26 cellular contexts compared by ENCODE assay signal in genomic region chrX:134758652-134759051, GRCh38. TPM values are rescaled to one million over a fixed set of nuclear protein-coding genes. Genes with fewer than 3 reads are reported as not detected.
A peak's percentile ranks its signal among the peaks of the same experiment; 100 is the strongest.
DNase-seq lines count a peak whose midpoint lies in the region; ATAC-seq, FAIRE-seq and TF ChIP-seq lines count a peak whose summit lies in the region.
"Had no signal": no experiment of that assay in that cellular context is flagged by ENCODE, and none has a peak within 500 bp of the region (broad histone marks: within the 10 kb centered on the region; RNA-seq: fewer than 3 reads in every experiment).

No MANE protein-coding gene starts in this region.

- H3K27ac ChIP-seq in HEK293 (ENCODE audit: extremely low read depth, low read depth, low read length) (no peak overlapping the region), small intestine (ENCODE audit: low read depth in 1 of 2, low read length in 1 of 2) (no peak overlapping the region)
- H3K27ac ChIP-seq: BLaER1 treated with 17β-estradiol and CSF1 and Interleukin-3, amounts not matched to agents 10 nM and 100 nM; C4-2B had no signal

- H3K4me3 ChIP-seq in HEK293 (ENCODE audit: low read depth, low read length) (no peak overlapping the region), small intestine (ENCODE audit: low read depth in 1 of 2, low read length in 2 of 2) (no peak overlapping the region)
- H3K4me3 ChIP-seq: BLaER1 treated with 17β-estradiol and CSF1 and Interleukin-3, amounts not matched to agents 10 nM and 100 nM had no signal

- POLR2A ChIA-PET in HEK293 (lab: Yijun Ruan, JAX), result no interaction called here

- no peak for DNase-seq in D721Med (ENCODE audit: insufficient read length, low spot score)
- no peak for DNase-seq in small intestine
- no peak for DNase-seq in SKM-1 (lab: John Stamatoyannopoulos, UW; ENCODE audit: unreplicated experiment)
- DNase-seq in NCI-H82 (lab: John Stamatoyannopoulos, UW), result no peak
- DNase-seq: 8988T; AML-193; Caco-2; Calu3; CD4-positive, alpha-beta T cell; CD8-positive, alpha-beta T cell; DMS 273 treated with DMSO at 0.1 percent for 48 hours; DMS153; DMS53; DMS79; DND-41; EL; GF-D8 had no signal

- CTCF ChIA-PET in HEK293 (lab: Yijun Ruan, JAX), result interaction anchor here (0.6 kb wide), 1 partner anchor 307 kb away, joined by 3 read pairs; no protein-coding TSS in a partner anchor

- H3K27me3 ChIP-seq in small intestine (ENCODE audit: control insufficient read depth in 2 of 2, insufficient read depth in 2 of 2, low read length in 2 of 2), result no peaks in the 10 kb centered on the region

- no peaks in the 10 kb centered on the region; the same call in 1 of the 2 replicates for H3K9me3 ChIP-seq in HEK293 (ENCODE audit: control insufficient read depth, insufficient read depth, low read depth, low read length)
- no peaks in the 10 kb centered on the region for H3K9me3 ChIP-seq in small intestine (ENCODE audit: control insufficient read depth, low read depth)
- H3K9me3 ChIP-seq: Caco-2 had no signal

- ATAC-seq in HG02970 (IDR thresholded peaks at IDR 0.05; ENCODE audit: low FRiP score, unreplicated experiment) (no peak), HG02852 (IDR thresholded peaks at IDR 0.05; ENCODE audit: unreplicated experiment) (no peak)
- ATAC-seq: CD8-positive, alpha-beta T cell had no signal

- H3K36me3 ChIP-seq in HEK293 (ENCODE audit: control insufficient read depth in 2 of 2, insufficient read depth in 1 of 2, low read length in 2 of 2) (no peaks in the 10 kb centered on the region), small intestine (ENCODE audit: control insufficient read depth in 2 of 2, insufficient read depth in 2 of 2, low read length in 2 of 2) (no peaks in the 10 kb centered on the region)
- H3K36me3 ChIP-seq: BLaER1 treated with 17β-estradiol and CSF1 and Interleukin-3, amounts not matched to agents 10 nM and 100 nM had no signal

- TF ChIP-seq CTCF in D721Med (IDR thresholded peaks at IDR 0.05; ENCODE audit: insufficient read depth, missing control alignments), result no peak
- no peak for TF ChIP-seq CTCF in HEK293 (tag by site-specific recombination; IDR thresholded peaks at IDR 0.05)

- FAIRE-seq in D721Med (lab: Jason Lieb, UNC), result peak; percentile 78
- peak; percentile 82 for FAIRE-seq in colon (lab: Jason Lieb, UNC)
- FAIRE-seq in small intestine (lab: Jason Lieb, UNC), result peak; percentile 64
- FAIRE-seq: A204.1, GM12891, GM19239 had no signal

- no peaks in the 10 kb centered on the region for H3K4me1 ChIP-seq in HEK293 (ENCODE audit: control insufficient read depth, insufficient read depth, low read length)
- no peaks in the 10 kb centered on the region for H3K4me1 ChIP-seq in small intestine (ENCODE audit: control insufficient read depth in 2 of 2, insufficient read depth in 1 of 2, low read depth in 1 of 2, low read length in 1 of 2)
- H3K4me1 ChIP-seq: BLaER1 treated with 17β-estradiol and CSF1 and Interleukin-3, amounts not matched to agents 10 nM and 100 nM; Caco-2 had no signal

- 96 to 100% (median 97%) methylated on average over 1 of the region's 1 CpG for WGBS in small intestine, 3 donors

TF ChIP-seq in HEK293, 187 proteins besides CTCF, POLR2A, EP300 and RAD21:
- no peak for TF ChIP-seq ZNF792 (tag by site-specific recombination; IDR thresholded peaks at IDR 0.05)
- no peak for TF ChIP-seq ZNF610 (tag by site-specific recombination; IDR thresholded peaks at IDR 0.05; ENCODE audit: borderline replicate concordance)
- no peak for TF ChIP-seq ZBTB44 (tag by site-specific recombination; IDR thresholded peaks at IDR 0.05)
- no peak for TF ChIP-seq ZNF707 (tag by site-specific recombination; IDR thresholded peaks at IDR 0.05)
- peak; percentile 81 for TF ChIP-seq SCRT2 (tag by site-specific recombination; IDR thresholded peaks at IDR 0.05)
- no peak for TF ChIP-seq ZNF530 (tag by site-specific recombination; IDR thresholded peaks at IDR 0.05; ENCODE audit: low read depth)
- no peak for TF ChIP-seq ZNF473 (tag by site-specific recombination; IDR thresholded peaks at IDR 0.05)
- TF ChIP-seq ZNF585B (tag by site-specific recombination; IDR thresholded peaks at IDR 0.05), result no peak
- no peak for TF ChIP-seq BCL11B (tag by site-specific recombination; IDR thresholded peaks at IDR 0.05; ENCODE audit: low read depth)
- peak; percentile 86 for TF ChIP-seq SCRT1 (tag by site-specific recombination; IDR thresholded peaks at IDR 0.05; ENCODE audit: borderline replicate concordance)

RNA-seq across cellular contexts. Expression of gene PABIR2, which starts 38.4 kb away (rescaled TPM):
- 10 to 100 TPM; 16.8 to 23.7 (median 18.1) TPM for polyA plus RNA-seq in small intestine
